Comparison of ENCODE assay signal across 7 cellular contexts in the genomic region with DNA sequence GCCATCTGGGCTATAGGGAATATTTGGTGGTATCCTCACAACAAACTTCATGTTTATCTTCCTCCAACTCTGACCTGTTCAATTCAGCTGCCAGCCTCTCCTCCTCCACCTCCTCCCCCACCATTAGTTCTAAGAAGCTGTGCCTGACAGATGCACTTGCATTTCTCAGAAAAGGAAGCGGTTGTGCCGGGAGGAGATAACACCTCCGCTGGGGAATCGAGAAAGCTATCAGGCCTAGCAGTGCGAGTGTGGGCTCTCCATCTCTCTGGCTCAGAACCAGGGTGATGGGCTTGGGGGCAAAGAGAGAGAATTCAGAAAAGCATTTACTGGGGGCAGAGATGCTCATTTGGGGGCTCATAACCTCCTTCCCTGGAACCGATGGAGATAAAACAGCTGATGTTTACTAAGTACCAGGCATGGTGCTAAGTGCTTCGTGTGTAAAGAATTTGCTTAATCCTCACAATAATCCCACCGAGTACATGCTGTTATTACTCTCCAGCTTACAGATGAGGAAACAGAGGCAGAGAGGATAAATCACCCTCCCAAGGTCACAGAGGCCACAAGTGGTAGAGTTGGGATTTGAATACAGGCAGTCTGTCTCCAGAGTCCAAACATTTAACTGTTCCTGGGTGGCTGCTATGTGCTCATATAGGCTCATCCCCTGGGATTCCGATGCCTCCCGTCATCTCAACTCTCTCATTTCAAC. TPM values are rescaled to one million over a fixed set of nuclear protein-coding genes. Genes with fewer than 3 reads are reported as not detected.
DNase-seq lines count a peak whose midpoint lies in the region; ATAC-seq and TF ChIP-seq lines count a peak whose summit lies in the region.

No MANE protein-coding gene starts in this region.

- no peaks in the 10 kb centered on the region for H3K27me3 ChIP-seq in hepatocyte

- no peak overlapping the region for H3K4me2 ChIP-seq in hepatocyte

- H3K27ac ChIP-seq in hepatocyte, result peak overlapping the region; percentile 77

- no peaks in the 10 kb centered on the region for H3K9me3 ChIP-seq in hepatocyte (ENCODE audit: low read depth)

- peak; percentile 98 for DNase-seq in OCI-M1 (lab: John Stamatoyannopoulos, UW)
- peak; percentile 84 for DNase-seq in activated effector memory CD4-positive, alpha-beta T cell treated with anti-CD3 and anti-CD28 coated beads, Interleukin-2, amount 50 U/mL, for 16 hours
- DNase-seq in hepatocyte (ENCODE audit: low spot score), result no peak
- peak; percentile 45 to 51 for DNase-seq in stimulated activated CD4-positive, alpha-beta T cell treated with anti-CD3 and anti-CD28 coated beads, Interleukin-2, amount 100 ng/mL, for 48 hours
- no peak for DNase-seq in NCI-H510A (lab: John Stamatoyannopoulos, UW)
- DNase-seq in NCI-H774 (lab: John Stamatoyannopoulos, UW), result no peak

- WGBS in hepatocyte (ENCODE audit: low lambda C conversion rate, missing lambda C conversion rate), result 57% methylated on average over 10 of the region's 10 CpGs

- H4K20me1 ChIP-seq in hepatocyte (ENCODE audit: insufficient read depth, poor library complexity, severe bottlenecking), result peaks cover 61% of the 10 kb centered on the region

- ATAC-seq in GM21528 (IDR thresholded peaks at IDR 0.05; ENCODE audit: low FRiP score, unreplicated experiment), result peak; percentile 53

- H3K36me3 ChIP-seq in hepatocyte (replicated peaks; ENCODE audit: insufficient read depth, low read depth), result no peaks in the 10 kb centered on the region

- peaks cover 100% of the 10 kb centered on the region for H3K79me2 ChIP-seq in hepatocyte

- no peak for TF ChIP-seq CTCF in hepatocyte (IDR thresholded peaks at IDR 0.05; ENCODE audit: poor library complexity)

- H3K4me1 ChIP-seq in hepatocyte (ENCODE audit: insufficient read depth), result peaks cover 57% of the 10 kb centered on the region

- no peak overlapping the region for H3K4me3 ChIP-seq in hepatocyte

- no peak overlapping the region for H2AFZ ChIP-seq in hepatocyte

- H3K9me2 ChIP-seq in hepatocyte (replicated peaks; ENCODE audit: insufficient read depth), result no peaks in the 10 kb centered on the region

RNA-seq across cellular contexts. Expression of gene COX4I2, which starts 38.3 kb away (rescaled TPM):
- total RNA-seq in hepatocyte, result 0.68 and 3.6 TPM in 2 replicates
- 0.37 and 3.3 TPM in 2 replicates for polyA plus RNA-seq in hepatocyte

RNA-seq across cellular contexts. Expression of gene BCL2L1, which starts 46.7 kb away (rescaled TPM):
- 139 and 145 TPM in 2 replicates for total RNA-seq in hepatocyte
- 104 and 108 TPM in 2 replicates for polyA plus RNA-seq in hepatocyte

Comparison
In these comparisons a context has a peak if more than half of its experiments do, and no peak if none do; other contexts are left out.
1. DNase-seq: peak in OCI-M1 (single experiment), activated effector memory CD4-positive, alpha-beta T cell treated with anti-CD3 and anti-CD28 coated beads, Interleukin-2, amount 50 U/mL, for 16 hours (single experiment) and stimulated activated CD4-positive, alpha-beta T cell treated with anti-CD3 and anti-CD28 coated beads, Interleukin-2, amount 100 ng/mL, for 48 hours (2 of 2); none in hepatocyte (single experiment), NCI-H510A (single experiment) and NCI-H774 (single experiment).